11 cellular contexts compared by ENCODE assay signal in genomic region chr6:150403458-150404245, GRCh38. TPM values are rescaled to one million over a fixed set of nuclear protein-coding genes. Genes with fewer than 3 reads are reported as not detected.
DNase-seq lines count a peak whose midpoint lies in the region; ATAC-seq, FAIRE-seq and TF ChIP-seq lines count a peak whose summit lies in the region.
"Had no signal": no experiment of that assay in that cellular context is flagged by ENCODE, and none has a peak within 500 bp of the region (broad histone marks: within the 10 kb centered on the region; RNA-seq: fewer than 3 reads in every experiment).

No MANE protein-coding gene starts in this region.

- intact Hi-C loops in heart left ventricle (cut with DNase I) (no loop called here), lower leg skin (cut with DNase I; ENCODE audit: low total_unique reads) (no loop called here)

- TF ChIP-seq POLR2A in heart left ventricle (IDR thresholded peaks at IDR 0.05) (no peak), GM12892 (IDR thresholded peaks at IDR 0.05; ENCODE audit: low read depth, low read length) (no peak), lower leg skin (IDR thresholded peaks at IDR 0.05) (no peak)

- peaks cover 12% of the 10 kb centered on the region for H3K4me1 ChIP-seq in SJSA1 (replicated peaks)
- H3K4me1 ChIP-seq in heart left ventricle = peaks cover 0 to 17% (median 10%) of the 10 kb centered on the region in 12 donors
- H3K4me1 ChIP-seq in skeletal muscle satellite cell (ENCODE audit: control insufficient read depth, insufficient read depth, low read length) = peaks cover 12% of the 10 kb centered on the region

- TF ChIP-seq CTCF in heart left ventricle (IDR thresholded peaks at IDR 0.05) (no peak), lower leg skin (IDR thresholded peaks at IDR 0.05) (no peak)

- ATAC-seq in heart left ventricle = peak; percentile 83 to 92 (median 88)

- DNase-seq in HT1080 (ENCODE audit: low read depth) (peak; percentile 64), SJSA1 (ENCODE audit: low read depth in 1 of 2, low spot score in 2 of 2) (peak; percentile 94 to 96), heart left ventricle (peak in 3 of 5 donors; percentile 50 to 72 (median 60)), GM12892 (ENCODE audit: insufficient read length) (no peak), NCI-H146 (lab: John Stamatoyannopoulos, UW) (no peak), lower leg skin (ENCODE audit: low spot score in 2 of 2) (no peak), foreskin melanocyte (no peak)
- DNase-seq: naive B cell, NCI-H1436 had no signal

- WGBS in heart left ventricle, 4 donors = 3 to 13% (median 10%) methylated on average over 5 of the region's 5 CpGs
- WGBS in lower leg skin, 2 donors = 15 to 19% methylated on average over 5 of the region's 5 CpGs

- peak overlapping the region; percentile 86 for H3K27ac ChIP-seq in SJSA1
- H3K27ac ChIP-seq in heart left ventricle = peak overlapping the region in 8 of 12 donors; percentile 28 to 63 (median 54)

- H3K27me3 ChIP-seq in SJSA1 (replicated peaks) (no peaks in the 10 kb centered on the region), heart left ventricle (no peaks in the 10 kb centered on the region), skeletal muscle satellite cell (ENCODE audit: control insufficient read depth, insufficient read depth, low read length) (peaks cover 17% of the 10 kb centered on the region)

- no peak overlapping the region for H3K9ac ChIP-seq in skeletal muscle satellite cell (ENCODE audit: low read depth, low read length)

- H3K4me3 ChIP-seq in SJSA1 = no peak overlapping the region
- H3K4me3 ChIP-seq in heart left ventricle = no peak overlapping the region
- H3K4me3 ChIP-seq in skeletal muscle satellite cell (ENCODE audit: low read length) = no peak overlapping the region
- H3K4me3 ChIP-seq in lower leg skin (ENCODE audit: low read depth, poor library complexity, severe bottlenecking) = no peak overlapping the region

- no peak for FAIRE-seq in GM12892 (lab: Jason Lieb, UNC)
- FAIRE-seq: H54 had no signal

- H3K9me3 ChIP-seq in SJSA1 (replicated peaks) (no peaks in the 10 kb centered on the region; the same call in 1 of the 2 replicates), heart left ventricle (peaks cover 0 to 4% (median 0%) of the 10 kb centered on the region in 12 donors), skeletal muscle satellite cell (replicated peaks; ENCODE audit: low read length) (no peaks in the 10 kb centered on the region)

- peak overlapping the region; percentile 48 for H3K4me2 ChIP-seq in skeletal muscle satellite cell (ENCODE audit: low read length)

- H3K36me3 ChIP-seq in SJSA1 (no peaks in the 10 kb centered on the region), heart left ventricle (no peaks in the 10 kb centered on the region), skeletal muscle satellite cell (ENCODE audit: insufficient read depth, low read length) (no peaks in the 10 kb centered on the region)

RNA-seq across cellular contexts. Expression of gene IYD, which starts 34.8 kb away (rescaled TPM):
- 0.02 TPM in 1 of 2 replicates, not detected in the other for total RNA-seq in HT1080 (2014; rRNA removed; shearing (Covaris generic))
- 0.01 TPM in 1 of 2 replicates, not detected in the other for polyA plus RNA-seq in HT1080 (2015; cell fraction: cytosol; rRNA removed)
- 0.05 TPM in 1 of 2 replicates, not detected in the other for polyA plus RNA-seq in HT1080 (2015; cell fraction: nucleus; rRNA removed)
- total RNA-seq in SJSA1 (2014; rRNA removed; shearing (Covaris generic)) = not detected in 2 replicates
- under 1 TPM in 1 of 9 donors, not detected in 8; 0.12 TPM for total RNA-seq in heart left ventricle
- not detected for polyA plus RNA-seq in heart left ventricle
- under 0.01 TPM in 1 of 2 replicates, not detected in the other for total RNA-seq in skeletal muscle satellite cell (2012; rRNA removed)
- polyA plus RNA-seq in GM12892 (2012; ENCODE audit: missing spikeins) = not detected
- 1 to 10 TPM in 2 of 4 donors, under 1 TPM in 2; 0.42 to 3.1 (median 0.99) TPM for total RNA-seq in lower leg skin

Comparison
In these comparisons a context has a peak if more than half of its experiments do, and no peak if none do; other contexts are left out.
1. DNase-seq: peak in HT1080 (single experiment), SJSA1 (2 of 2) and heart left ventricle (3 of 5); none in GM12892 (single experiment), NCI-H146 (single experiment), lower leg skin (0 of 2) and foreskin melanocyte (single experiment).